In genomic region chr5:120517607-120518252, GRCh38 we compare ENCODE assay signal across 28 cellular contexts. TPM values are rescaled to one million over a fixed set of nuclear protein-coding genes. Genes with fewer than 3 reads are reported as not detected.
DNase-seq lines count a peak whose midpoint lies in the region; ATAC-seq and TF ChIP-seq lines count a peak whose summit lies in the region.
"Had no signal": no experiment of that assay in that cellular context is flagged by ENCODE, and none has a peak within 500 bp of the region (broad histone marks: within the 10 kb centered on the region; RNA-seq: fewer than 3 reads in every experiment).

No MANE protein-coding gene starts in this region.

- H3K36me3 Mint-ChIP-seq in chondrocyte (ENCODE audit: low read depth): no peaks in the 10 kb centered on the region
- no peaks in the 10 kb centered on the region for H3K36me3 Mint-ChIP-seq in stimulated activated memory B cell treated with anti-CD40 and anti-IgM and Interleukin-4, amounts not matched to agents 10 μg/mL and 1 μg/mL and 100 μg/mL, for 72 hours
- H3K36me3 Mint-ChIP-seq: CD4-positive, alpha-beta memory T cell had no signal

- no peak for TF ChIP-seq CTCF in chondrocyte (IDR thresholded peaks at IDR 0.05)
- no peak for TF ChIP-seq CTCF in osteoblast (IDR thresholded peaks at IDR 0.05; ENCODE audit: extremely low read depth, low read depth, low read length)

- H3K27me3 ChIP-seq in osteoblast (ENCODE audit: insufficient read depth, low read length): no peaks in the 10 kb centered on the region
- H3K27me3 ChIP-seq: BLaER1 treated with 17β-estradiol and CSF1 and Interleukin-3, amounts not matched to agents 10 nM and 100 nM; SJCRH30 had no signal

- H3K9me3 Mint-ChIP-seq in chondrocyte (ENCODE audit: low read depth): no peaks in the 10 kb centered on the region
- H3K9me3 Mint-ChIP-seq in stimulated activated memory B cell treated with anti-CD40 and anti-IgM and Interleukin-4, amounts not matched to agents 10 μg/mL and 1 μg/mL and 100 μg/mL, for 72 hours: no peaks in the 10 kb centered on the region
- H3K9me3 Mint-ChIP-seq: H9, HFFc6 had no signal

- no peaks in the 10 kb centered on the region for H3K9me3 ChIP-seq in osteoblast (ENCODE audit: low read depth, low read length)
- H3K9me3 ChIP-seq: BLaER1 treated with 17β-estradiol and CSF1 and Interleukin-3, amounts not matched to agents 10 nM and 100 nM; Caco-2; SJCRH30 had no signal

- no peak overlapping the region for H3K4me3 ChIP-seq in osteoblast (ENCODE audit: insufficient read depth, low read length)
- H3K4me3 ChIP-seq: BLaER1 treated with 17β-estradiol and CSF1 and Interleukin-3, amounts not matched to agents 10 nM and 100 nM; SJCRH30 had no signal

- peak; percentile 32 for ATAC-seq in left ventricle myocardium superior
- no peak for ATAC-seq in Right ventricle myocardium inferior
- no peak for ATAC-seq in stimulated activated memory B cell treated with anti-CD40 and anti-IgM and Interleukin-4, amounts not matched to agents 10 μg/mL and 1 μg/mL and 100 μg/mL, for 72 hours
- no peak for ATAC-seq in HG02981 (IDR thresholded peaks at IDR 0.05; ENCODE audit: unreplicated experiment)
- no peak for ATAC-seq in HG02870 (IDR thresholded peaks at IDR 0.05; ENCODE audit: unreplicated experiment)
- ATAC-seq: HepG2, Panc1 had no signal

- no peak overlapping the region for H2AFZ ChIP-seq in osteoblast (ENCODE audit: low read length)

- DNase-seq in left ventricle myocardium superior (no peak), Right ventricle myocardium inferior (ENCODE audit: missing footprints) (no peak), chondrocyte (ENCODE audit: low spot score) (no peak), osteoblast (ENCODE audit: insufficient read length, low spot score, missing footprints) (no peak)
- DNase-seq: 8988T; Caco-2; CD4-positive, alpha-beta memory T cell; DMS 273 treated with DMSO at 0.1 percent for 48 hours; DMS79 treated with DMSO at 0.1 percent for 48 hours; H9; KG1; NCI-H1092 treated with DMSO at 0.1 percent for 48 hours; NCI-H1436 treated with DMSO at 0.1 percent for 48 hours; NCI-H1930; NCI-H2227 treated with DMSO at 0.1 percent for 48 hours; NCI-H510A; NCI-H774; NK-92 treated with Interleukin-12 subunit alpha and Interleukin-12 subunit beta, amount 100 ng/mL, for 24 hours; SJCRH30 had no signal

- H3K4me2 ChIP-seq in osteoblast (ENCODE audit: insufficient read depth, low read length): peak overlapping the region; percentile 8
- H3K4me2 ChIP-seq: BLaER1 treated with 17β-estradiol and CSF1 and Interleukin-3, amounts not matched to agents 10 nM and 100 nM had no signal

- H3K27me3 Mint-ChIP-seq in chondrocyte (ENCODE audit: low read depth): no peaks in the 10 kb centered on the region
- no peaks in the 10 kb centered on the region for H3K27me3 Mint-ChIP-seq in stimulated activated memory B cell treated with anti-CD40 and anti-IgM and Interleukin-4, amounts not matched to agents 10 μg/mL and 1 μg/mL and 100 μg/mL, for 72 hours
- H3K27me3 Mint-ChIP-seq: CD4-positive, alpha-beta memory T cell had no signal

- H3K4me1 ChIP-seq in osteoblast (ENCODE audit: insufficient read depth, low read length): peaks cover 18% of the 10 kb centered on the region
- H3K4me1 ChIP-seq: BLaER1 treated with 17β-estradiol and CSF1 and Interleukin-3, amounts not matched to agents 10 nM and 100 nM; Caco-2; SJCRH30 had no signal

- peak overlapping the region; percentile 60 for H3K27ac ChIP-seq in osteoblast (ENCODE audit: low read depth, low read length)
- H3K27ac ChIP-seq: BLaER1 treated with 17β-estradiol and CSF1 and Interleukin-3, amounts not matched to agents 10 nM and 100 nM; HL-60; SJCRH30 had no signal

- H4K20me1 ChIP-seq in osteoblast (ENCODE audit: insufficient read depth, low read length): peaks cover 9% of the 10 kb centered on the region
- H4K20me1 ChIP-seq: BLaER1 treated with 17β-estradiol and CSF1 and Interleukin-3, amounts not matched to agents 10 nM and 100 nM had no signal

- peak overlapping the region; percentile 46 for H3K27ac Mint-ChIP-seq in chondrocyte (ENCODE audit: unreplicated experiment)
- H3K27ac Mint-ChIP-seq in stimulated activated memory B cell treated with anti-CD40 and anti-IgM and Interleukin-4, amounts not matched to agents 10 μg/mL and 1 μg/mL and 100 μg/mL, for 72 hours: no peak overlapping the region
- H3K27ac Mint-ChIP-seq: CD4-positive, alpha-beta memory T cell had no signal

- H3K36me3 ChIP-seq in osteoblast (ENCODE audit: insufficient read depth, low read length): no peaks in the 10 kb centered on the region
- H3K36me3 ChIP-seq: BLaER1 treated with 17β-estradiol and CSF1 and Interleukin-3, amounts not matched to agents 10 nM and 100 nM; SJCRH30 had no signal

- intact Hi-C loops in left ventricle myocardium superior (cut with micrococcal nuclease) (no loop called here), Right ventricle myocardium inferior (cut with DNase I) (no loop called here)

- H3K79me2 ChIP-seq in osteoblast (ENCODE audit: insufficient read depth, low read length): peaks cover 74% of the 10 kb centered on the region

- H3K4me1 Mint-ChIP-seq in chondrocyte (ENCODE audit: low read depth): peaks cover 24% of the 10 kb centered on the region
- no peaks in the 10 kb centered on the region for H3K4me1 Mint-ChIP-seq in stimulated activated memory B cell treated with anti-CD40 and anti-IgM and Interleukin-4, amounts not matched to agents 10 μg/mL and 1 μg/mL and 100 μg/mL, for 72 hours
- H3K4me1 Mint-ChIP-seq: CD4-positive, alpha-beta memory T cell had no signal

- H3K4me3 Mint-ChIP-seq in chondrocyte (ENCODE audit: unreplicated experiment): no peak overlapping the region
- H3K4me3 Mint-ChIP-seq in stimulated activated memory B cell treated with anti-CD40 and anti-IgM and Interleukin-4, amounts not matched to agents 10 μg/mL and 1 μg/mL and 100 μg/mL, for 72 hours: no peak overlapping the region
- H3K4me3 Mint-ChIP-seq: CD4-positive, alpha-beta memory T cell; H9; HFFc6 had no signal

RNA-seq across cellular contexts. Expression of gene PRR16, which starts 53.6 kb away (rescaled TPM):
- total RNA-seq in left ventricle myocardium superior (12.9 TPM), Right ventricle myocardium inferior (12.7 TPM), chondrocyte (10.7 to 38.1 TPM (median 10.7 TPM) in 3 replicates), osteoblast (30.4 and 36.2 TPM in 2 replicates)
- total RNA-seq: Caco-2; CD4-positive, alpha-beta memory T cell; HepG2; HT-29 had no signal
